ENCODE assay signal across 14 cellular contexts in genomic region chr2:10310489-10310888, GRCh38. TPM values are rescaled to one million over a fixed set of nuclear protein-coding genes. Genes with fewer than 3 reads are reported as not detected.
A peak's percentile ranks its signal among the peaks of the same experiment; 100 is the strongest.
DNase-seq lines count a peak whose midpoint lies in the region; ATAC-seq and TF ChIP-seq lines count a peak whose summit lies in the region.
"Had no signal": no experiment of that assay in that cellular context is flagged by ENCODE, and none has a peak within 500 bp of the region (broad histone marks: within the 10 kb centered on the region; RNA-seq: fewer than 3 reads in every experiment).

No MANE protein-coding gene starts in this region.

- no peak overlapping the region for H4K91ac ChIP-seq in neuronal stem cell (ENCODE audit: low read depth, low read length, poor library complexity)

- H3K9ac ChIP-seq in neuronal stem cell (ENCODE audit: low read depth, low read length, poor library complexity): no peak overlapping the region
- H3K9ac ChIP-seq: GM23248 had no signal

- H2AFZ ChIP-seq in neuronal stem cell (ENCODE audit: low read length): no peak overlapping the region
- H2AFZ ChIP-seq: GM23248 had no signal

- no CpG with 5 or more reads among the region's 10 CpGs for WGBS in neuronal stem cell (ENCODE audit: extremely low coverage in 2 of 2, insufficient read length in 2 of 2, insufficient replicate concordance in 1 of 2), 2 donors

- H3K27ac Mint-ChIP-seq in brain: peak overlapping the region in 3 of 5 experiments; percentile 31 to 65 (median 35)
- H3K27ac Mint-ChIP-seq: H9 had no signal

- peaks cover 5% of the 10 kb centered on the region for H3K79me1 ChIP-seq in neuronal stem cell (ENCODE audit: low read depth, low read length)

- TF ChIP-seq CTCF in brain (conservative IDR thresholded peaks at IDR 0.05): no peak

- H3K4me1 Mint-ChIP-seq in brain: peaks cover 46% of the 10 kb centered on the region

- no peak overlapping the region for H3K4me3 Mint-ChIP-seq in brain
- H3K4me3 Mint-ChIP-seq: H9 had no signal

- H3K4me2 ChIP-seq in neuronal stem cell (ENCODE audit: insufficient read depth, low read length, poor library complexity, severe bottlenecking): no peak overlapping the region

- no peak overlapping the region for H3K4ac ChIP-seq in neuronal stem cell (ENCODE audit: low read length)

- DNase-seq in G401 (ENCODE audit: low spot score) (peak; percentile 71), mesenteric fat pad (ENCODE audit: low spot score) (peak; percentile 47), neuronal stem cell (ENCODE audit: low spot score) (no peak), Right ventricle myocardium superior (no peak), MG63 (no peak), germinal center (ENCODE audit: low spot score) (no peak)
- DNase-seq: Calu3, COR-L47, DMS53, DMS79 treated with DMSO at 0.1 percent for 48 hours, GM23248, H9 had no signal

- intact Hi-C loops in Right ventricle myocardium superior (cut with DNase I): no loop called here

- no peaks in the 10 kb centered on the region for H3K9me3 Mint-ChIP-seq in brain
- H3K9me3 Mint-ChIP-seq: H9 had no signal

- no peak overlapping the region for H2BK12ac ChIP-seq in neuronal stem cell (ENCODE audit: low read length)

- H3K4me1 ChIP-seq in neuronal stem cell (ENCODE audit: control insufficient read depth in 2 of 2, insufficient read depth in 1 of 2, low read depth in 1 of 2, low read length in 2 of 2): no peaks in the 10 kb centered on the region

- peak overlapping the region; percentile 21 for H2AK5ac ChIP-seq in neuronal stem cell (ENCODE audit: low read depth, low read length)

- H3K27me3 ChIP-seq in neuronal stem cell (ENCODE audit: control insufficient read depth in 3 of 3, insufficient read depth in 3 of 3, low read depth in 1 of 3, low read length in 3 of 3): peaks cover 0 to 9% (median 0%) of the 10 kb centered on the region in 3 experiments
- no peaks in the 10 kb centered on the region for H3K27me3 ChIP-seq in MG63

- in situ Hi-C loops in G401 (cut with HindIII; ENCODE audit: low sequenced_read_pairs): no loop called here

- no peak overlapping the region for H2BK120ac ChIP-seq in neuronal stem cell (ENCODE audit: low read depth, low read length)

- H3K14ac ChIP-seq in neuronal stem cell (ENCODE audit: low read length): no peak overlapping the region

- H3K36me3 ChIP-seq in neuronal stem cell (replicated peaks in 1 of 2; ENCODE audit: control insufficient read depth in 2 of 2, insufficient read depth in 2 of 2, low read length in 2 of 2): peaks cover 0 to 2% of the 10 kb centered on the region in 2 donors
- peaks cover 28% of the 10 kb centered on the region for H3K36me3 ChIP-seq in MG63

- H3K9me3 ChIP-seq in neuronal stem cell (replicated peaks in 1 of 2; ENCODE audit: control insufficient read depth in 2 of 2, insufficient read depth in 1 of 2, low read depth in 1 of 2, low read length in 2 of 2) (peaks cover 0 to 5% of the 10 kb centered on the region in 2 donors), MG63 (no peaks in the 10 kb centered on the region)

- peak overlapping the region; percentile 9 for H3K18ac ChIP-seq in neuronal stem cell (ENCODE audit: low read length)

- H3K36me3 Mint-ChIP-seq in brain: no peaks in the 10 kb centered on the region

- H3K23ac ChIP-seq in neuronal stem cell (ENCODE audit: low read depth, low read length, poor library complexity): no peak overlapping the region

- no peak overlapping the region for H4K8ac ChIP-seq in neuronal stem cell (ENCODE audit: low read depth, low read length)

- no peak for ATAC-seq in Right ventricle myocardium superior (ENCODE audit: poor library complexity)
- ATAC-seq: HCT116 had no signal

- H3K27ac ChIP-seq in neuronal stem cell (replicated peaks; ENCODE audit: low read length): no peak overlapping the region
- H3K27ac ChIP-seq: GM23248 had no signal

- peaks cover 7% of the 10 kb centered on the region for H3K27me3 Mint-ChIP-seq in brain

- H2BK5ac ChIP-seq in neuronal stem cell (ENCODE audit: low read length): no peak overlapping the region

- H3K4me3 ChIP-seq in neuronal stem cell (ENCODE audit: low read length in 2 of 2): no peak overlapping the region
- no peak overlapping the region for H3K4me3 ChIP-seq in MG63
- H3K4me3 ChIP-seq: GM23248 had no signal

- H2BK15ac ChIP-seq in neuronal stem cell (ENCODE audit: low read length): no peak overlapping the region

RNA-seq across cellular contexts. Expression of gene HPCAL1, which starts 7.8 kb away (rescaled TPM):
- total RNA-seq in G401 (2014; rRNA removed; shearing (Covaris generic)): 12.7 and 34.8 TPM in 2 replicates
- polyA plus RNA-seq in brain (ENCODE audit: insufficient read depth, low read depth, low replicate concordance): 85.6 TPM
- total RNA-seq in mesenteric fat pad (45.3 TPM), Right ventricle myocardium superior (34.3 TPM)
- 10.7 TPM for polyA plus RNA-seq in neuronal stem cell (2013, experiment 1 of 2)
- 9.6 TPM for polyA plus RNA-seq in neuronal stem cell (2013, experiment 2 of 2)
- total RNA-seq in MG63 (2014; rRNA removed; shearing (Covaris generic); ENCODE audit: low replicate concordance): 101 and 159 TPM in 2 replicates

Comparison
In these comparisons a context has a peak if more than half of its experiments do, and no peak if none do; other contexts are left out.
1. DNase-seq: peak in G401 (single experiment) and mesenteric fat pad (single experiment); none in neuronal stem cell (single experiment), Right ventricle myocardium superior (single experiment), MG63 (single experiment) and germinal center (single experiment).